ENCODE assay signal across 1 cellular context in the genomic region with DNA sequence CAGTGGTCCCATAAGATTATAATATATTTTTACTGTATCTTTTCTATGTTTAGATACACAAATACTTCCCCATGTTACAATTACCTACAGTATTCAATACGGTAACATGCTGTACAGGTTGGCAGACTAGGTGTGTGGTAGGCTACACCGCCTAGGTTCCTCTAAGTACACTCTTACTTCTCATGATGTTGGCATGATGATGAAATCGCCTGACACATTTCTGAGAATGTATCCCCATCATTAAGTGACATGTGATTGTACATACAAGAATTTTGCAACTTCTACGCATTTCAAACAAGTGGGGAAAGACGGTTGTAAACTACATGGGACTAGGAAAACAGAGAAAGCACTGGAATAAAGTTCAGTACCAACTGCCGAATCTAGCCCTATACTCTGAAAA.
TF ChIP-seq lines count a peak whose summit lies in the region.

No MANE protein-coding gene starts in this region.

TF ChIP-seq in SK-N-SH treated with all-trans-retinoic acid at 6 μM for 48 hours, 23 proteins besides CTCF, POLR2A, EP300 and RAD21 (continued from another document):
- TF ChIP-seq, protein P1, sequence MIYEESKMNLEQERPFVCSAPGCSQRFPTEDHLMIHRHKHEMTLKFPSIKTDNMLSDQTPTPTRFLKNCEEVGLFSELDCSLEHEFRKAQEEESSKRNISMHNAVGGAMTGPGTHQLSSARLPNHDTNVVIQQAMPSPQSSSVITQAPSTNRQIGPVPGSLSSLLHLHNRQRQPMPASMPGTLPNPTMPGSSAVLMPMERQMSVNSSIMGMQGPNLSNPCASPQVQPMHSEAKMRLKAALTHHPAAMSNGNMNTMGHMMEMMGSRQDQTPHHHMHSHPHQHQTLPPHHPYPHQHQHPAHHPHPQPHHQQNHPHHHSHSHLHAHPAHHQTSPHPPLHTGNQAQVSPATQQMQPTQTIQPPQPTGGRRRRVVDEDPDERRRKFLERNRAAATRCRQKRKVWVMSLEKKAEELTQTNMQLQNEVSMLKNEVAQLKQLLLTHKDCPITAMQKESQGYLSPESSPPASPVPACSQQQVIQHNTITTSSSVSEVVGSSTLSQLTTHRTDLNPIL (CRISPR knock-in tag; IDR thresholded peaks at IDR 0.05; ENCODE audit: low read depth), result no peak
- TF ChIP-seq TCF4 (CRISPR knock-in tag; IDR thresholded peaks at IDR 0.05; ENCODE audit: borderline replicate concordance) (no peak), ZNF70 (CRISPR knock-in tag; IDR thresholded peaks at IDR 0.05) (no peak), ZFP3 (CRISPR knock-in tag; IDR thresholded peaks at IDR 0.05) (no peak), ZNF565 (CRISPR knock-in tag; conservative IDR thresholded peaks at IDR 0.05; ENCODE audit: low read depth) (no peak), PPARA (CRISPR knock-in tag; IDR thresholded peaks at IDR 0.05; ENCODE audit: borderline replicate concordance) (no peak)
- TF ChIP-seq, protein P2, sequence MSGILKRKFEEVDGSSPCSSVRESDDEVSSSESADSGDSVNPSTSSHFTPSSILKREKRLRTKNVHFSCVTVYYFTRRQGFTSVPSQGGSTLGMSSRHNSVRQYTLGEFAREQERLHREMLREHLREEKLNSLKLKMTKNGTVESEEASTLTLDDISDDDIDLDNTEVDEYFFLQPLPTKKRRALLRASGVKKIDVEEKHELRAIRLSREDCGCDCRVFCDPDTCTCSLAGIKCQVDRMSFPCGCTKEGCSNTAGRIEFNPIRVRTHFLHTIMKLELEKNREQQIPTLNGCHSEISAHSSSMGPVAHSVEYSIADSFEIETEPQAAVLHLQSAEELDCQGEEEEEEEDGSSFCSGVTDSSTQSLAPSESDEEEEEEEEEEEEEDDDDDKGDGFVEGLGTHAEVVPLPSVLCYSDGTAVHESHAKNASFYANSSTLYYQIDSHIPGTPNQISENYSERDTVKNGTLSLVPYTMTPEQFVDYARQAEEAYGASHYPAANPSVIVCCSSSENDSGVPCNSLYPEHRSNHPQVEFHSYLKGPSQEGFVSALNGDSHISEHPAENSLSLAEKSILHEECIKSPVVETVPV (CRISPR knock-in tag; IDR thresholded peaks at IDR 0.05), result no peak
